20 cellular contexts compared by ENCODE assay signal in the genomic region with DNA sequence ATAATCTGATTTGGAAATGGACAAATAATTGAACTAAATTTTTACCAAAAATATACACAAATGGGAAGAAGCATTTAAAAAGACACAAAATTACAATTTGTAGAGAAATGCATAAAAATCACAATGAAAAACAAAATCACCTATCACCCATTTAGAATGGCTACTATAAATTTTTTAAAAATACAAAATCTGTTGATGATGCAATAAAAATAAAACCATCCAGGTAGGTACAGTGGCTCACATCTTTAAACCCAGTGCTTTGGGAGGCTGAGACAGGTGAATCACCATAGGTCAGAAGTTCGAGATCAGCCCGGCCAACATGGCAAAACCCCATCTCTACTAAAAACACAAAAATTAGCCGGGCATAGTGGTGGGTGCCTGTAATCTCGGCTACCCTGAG. TPM values are rescaled to one million over a fixed set of nuclear protein-coding genes. Genes with fewer than 3 reads are reported as not detected.
"Had no signal": no experiment of that assay in that cellular context is flagged by ENCODE, and none has a peak within 500 bp of the region (broad histone marks: within the 10 kb centered on the region; RNA-seq: fewer than 3 reads in every experiment).

No MANE protein-coding gene starts in this region.

- H3K4me1 ChIP-seq: SJCRH30 had no signal

- H3K4me2 ChIP-seq: KMS-11 had no signal

- DNase-seq: Kasumi-1; MM.1S; NCI-H1092 treated with DMSO at 0.1 percent for 48 hours; NCI-H1436; NCI-H187; NCI-H2029; NCI-H2081 treated with DMSO at 0.1 percent for 48 hours; NCI-H2171; NCI-H226; NCI-H446; NCI-H510A; NCI-H524 treated with DMSO at 0.1 percent for 48 hours; NCI-H69; NCI-H774; NK-92 treated with Interleukin-12 subunit alpha and Interleukin-12 subunit beta, amount 100 ng/mL, for 24 hours; PC-3; SHP77 treated with DMSO at 0.1 percent for 48 hours; SJCRH30 had no signal

- H3K9ac ChIP-seq: KMS-11 had no signal

- H3K27ac ChIP-seq: KMS-11, SJCRH30 had no signal

- H3K4me3 ChIP-seq: SJCRH30 had no signal

- H3K27me3 ChIP-seq: SJCRH30 had no signal

RNA-seq across cellular contexts. Expression of a gene that starts 23.5 kb away (rescaled TPM):
- total RNA-seq: HT-29 had no signal
